ENCODE assay signal across 1 cellular context in genomic region chr11:125886997-125887372, GRCh38.
A peak's percentile ranks its signal among the peaks of the same experiment; 100 is the strongest.
TF ChIP-seq lines count a peak whose summit lies in the region.

No MANE protein-coding gene starts in this region.

TF ChIP-seq in A549, 52 proteins besides CTCF, POLR2A, EP300 and RAD21:
- TF ChIP-seq TFCP2L1 (CRISPR knock-in tag; IDR thresholded peaks at IDR 0.05) (no peak), HOXB13 (CRISPR knock-in tag; IDR thresholded peaks at IDR 0.05; ENCODE audit: low read depth) (peak; percentile 50; the same call in 1 of the 2 replicates), EHF (CRISPR knock-in tag; IDR thresholded peaks at IDR 0.05) (0 out of 2 replicates have a peak, but pooled peaks have one; percentile 18), CEBPB (IDR thresholded peaks at IDR 0.05) (no peak), GATA3 (IDR thresholded peaks at IDR 0.05; ENCODE audit: borderline replicate concordance) (0 out of 2 replicates have a peak, but pooled peaks have one; percentile 27), CBX2 (IDR thresholded peaks at IDR 0.05; ENCODE audit: borderline replicate concordance, low read depth) (no peak), RNF2 (IDR thresholded peaks at IDR 0.05; ENCODE audit: borderline replicate concordance, low read depth) (peak; percentile 53; the same call in 1 of the 2 replicates), HOXB5 (CRISPR knock-in tag; IDR thresholded peaks at IDR 0.05) (peak; percentile 76), RFX5 (IDR thresholded peaks at IDR 0.05) (0 out of 2 replicates have a peak, but pooled peaks have one; percentile 11), TP53 (CRISPR knock-in tag; IDR thresholded peaks at IDR 0.05) (no peak)
